ENCODE assay signal across 12 cellular contexts in the genomic region with DNA sequence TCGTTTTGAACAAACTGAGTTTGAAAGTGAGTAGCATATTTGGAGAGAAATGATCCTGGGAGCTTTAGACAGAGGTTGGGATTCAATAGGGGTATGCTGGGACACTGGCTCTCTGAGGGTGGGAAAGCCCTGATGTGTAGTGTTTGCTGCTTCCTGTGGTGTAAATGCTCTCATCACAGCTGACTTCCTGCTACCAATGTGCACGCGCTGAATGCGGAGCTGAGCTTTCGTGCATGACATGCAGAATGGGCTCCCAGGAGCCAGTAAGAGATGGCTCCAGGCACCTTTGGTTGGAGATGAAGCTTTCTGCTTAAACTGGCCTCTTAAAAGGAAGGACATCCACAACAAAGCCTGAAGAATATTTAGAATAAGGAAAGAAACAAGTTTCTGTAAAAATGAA.
DNase-seq lines count a peak whose midpoint lies in the region; ATAC-seq and TF ChIP-seq lines count a peak whose summit lies in the region.
"Had no signal": no experiment of that assay in that cellular context is flagged by ENCODE, and none has a peak within 500 bp of the region (broad histone marks: within the 10 kb centered on the region; RNA-seq: fewer than 3 reads in every experiment).

No MANE protein-coding gene starts in this region.

- no peaks in the 10 kb centered on the region for H3K9me3 Mint-ChIP-seq in CD8-positive, alpha-beta T cell
- H3K9me3 Mint-ChIP-seq in T-cell = no peaks in the 10 kb centered on the region
- no peaks in the 10 kb centered on the region for H3K9me3 Mint-ChIP-seq in mesothelial cell of epicardium
- H3K9me3 Mint-ChIP-seq: H9 had no signal

- peak overlapping the region; percentile 11 for H3K27ac Mint-ChIP-seq in CD8-positive, alpha-beta T cell
- H3K27ac Mint-ChIP-seq in T-cell = peak overlapping the region in 1 of 2 donors; percentile 50
- H3K27ac Mint-ChIP-seq in mesothelial cell of epicardium = no peak overlapping the region

- no peaks in the 10 kb centered on the region for H3K36me3 ChIP-seq in CD8-positive, alpha-beta T cell (ENCODE audit: insufficient read depth, low read length)
- H3K36me3 ChIP-seq in left ventricle myocardium inferior = no peaks in the 10 kb centered on the region
- H3K36me3 ChIP-seq: SJCRH30 had no signal

- peak; percentile 55 for ATAC-seq in CD8-positive, alpha-beta T cell
- ATAC-seq in GM19023 (IDR thresholded peaks at IDR 0.05; ENCODE audit: unreplicated experiment) (peak; percentile 56), HG02938 (IDR thresholded peaks at IDR 0.05; ENCODE audit: unreplicated experiment) (peak; percentile 54), T-cell (replicated peaks in 1 of 4) (peak in 3 of 4 experiments; percentile 61 to 84 (median 71))

- DNase-seq in CD8-positive, alpha-beta T cell = no peak
- DNase-seq in T-cell = peak in 2 of 34 experiments; percentile 0 to 4
- DNase-seq in mesothelial cell of epicardium (ENCODE audit: low spot score in 2 of 2, unreplicated experiment in 2 of 2) = no peak
- no peak for DNase-seq in DMS153 treated with DMSO at 0.1 percent for 48 hours (lab: John Stamatoyannopoulos, UW; ENCODE audit: unreplicated experiment)
- no peak for DNase-seq in left ventricle myocardium inferior
- DNase-seq in DMS 273 treated with DMSO at 0.1 percent for 48 hours (lab: John Stamatoyannopoulos, UW) = no peak
- DNase-seq: erythroblast, H9, NCI-H1105 treated with DMSO at 0.1 percent for 48 hours, SJCRH30 had no signal

- H3K36me3 Mint-ChIP-seq in CD8-positive, alpha-beta T cell = no peaks in the 10 kb centered on the region
- no peaks in the 10 kb centered on the region for H3K36me3 Mint-ChIP-seq in T-cell
- H3K36me3 Mint-ChIP-seq in mesothelial cell of epicardium = peaks cover 3% of the 10 kb centered on the region

- intact Hi-C loops in CD8-positive, alpha-beta T cell (cut with DNase I, micrococcal nuclease) = no loop called here
- intact Hi-C loops in left ventricle myocardium inferior (cut with micrococcal nuclease) = no loop called here

- TF ChIP-seq CTCF in CD8-positive, alpha-beta T cell (IDR thresholded peaks at IDR 0.05) = no peak
- no peak for TF ChIP-seq CTCF in mesothelial cell of epicardium (IDR thresholded peaks at IDR 0.05; ENCODE audit: unreplicated experiment)
- TF ChIP-seq CTCF in left ventricle myocardium inferior (IDR thresholded peaks at IDR 0.05; ENCODE audit: borderline replicate concordance) = no peak

- CTCF ChIA-PET in CD8-positive, alpha-beta T cell (lab: Charles Lee) = no interaction called here
- CTCF ChIA-PET in T-cell (lab: Charles Lee) = interaction anchor here (0.6 to 1.0 kb wide), 2 partner anchors 38 to 198 kb away, joined by 3 to 10 read pairs; no protein-coding TSS in a partner anchor

- peaks cover 4% of the 10 kb centered on the region for H3K27me3 Mint-ChIP-seq in CD8-positive, alpha-beta T cell (ENCODE audit: low read depth)
- peaks cover 3 to 11% of the 10 kb centered on the region in 2 donors for H3K27me3 Mint-ChIP-seq in T-cell
- no peaks in the 10 kb centered on the region for H3K27me3 Mint-ChIP-seq in mesothelial cell of epicardium (ENCODE audit: low read depth)

- H3K27me3 ChIP-seq in CD8-positive, alpha-beta T cell (ENCODE audit: insufficient read depth, low read length) = no peaks in the 10 kb centered on the region
- H3K27me3 ChIP-seq in left ventricle myocardium inferior (ENCODE audit: low read depth) = no peaks in the 10 kb centered on the region
- H3K27me3 ChIP-seq: SJCRH30 had no signal

- H3K4me3 Mint-ChIP-seq in CD8-positive, alpha-beta T cell = peak overlapping the region; percentile 68
- H3K4me3 Mint-ChIP-seq in T-cell = peak overlapping the region; percentile 58 to 70 (median 65)
- H3K4me3 Mint-ChIP-seq in mesothelial cell of epicardium = no peak overlapping the region
- H3K4me3 Mint-ChIP-seq: H9 had no signal

- POLR2A ChIA-PET in CD8-positive, alpha-beta T cell (lab: Charles Lee) = no interaction called here
- POLR2A ChIA-PET in T-cell (lab: Charles Lee) = interaction anchor here in 1 of 2 donors (0.6 kb wide), 1 partner anchor 507 kb away, joined by 6 read pairs; no protein-coding TSS in a partner anchor

- no peaks in the 10 kb centered on the region for H3K9me3 ChIP-seq in CD8-positive, alpha-beta T cell (ENCODE audit: low read length)
- H3K9me3 ChIP-seq in left ventricle myocardium inferior (replicated peaks) = no peaks in the 10 kb centered on the region
- H3K9me3 ChIP-seq: SJCRH30 had no signal

- H3K4me1 ChIP-seq in CD8-positive, alpha-beta T cell (ENCODE audit: insufficient read depth, low read length) = peaks cover 3% of the 10 kb centered on the region
- peaks cover 59% of the 10 kb centered on the region for H3K4me1 ChIP-seq in left ventricle myocardium inferior
- H3K4me1 ChIP-seq: SJCRH30 had no signal

- H3K4me3 ChIP-seq in CD8-positive, alpha-beta T cell (ENCODE audit: low read depth, low read length) = no peak overlapping the region
- H3K4me3 ChIP-seq in left ventricle myocardium inferior = no peak overlapping the region
- H3K4me3 ChIP-seq: SJCRH30 had no signal

- H3K4me1 Mint-ChIP-seq in CD8-positive, alpha-beta T cell (ENCODE audit: low read depth) = peaks cover 13% of the 10 kb centered on the region
- H3K4me1 Mint-ChIP-seq in T-cell = peaks cover 9 to 17% (median 16%) of the 10 kb centered on the region in 3 donors
- H3K4me1 Mint-ChIP-seq in mesothelial cell of epicardium = peaks cover 3% of the 10 kb centered on the region
- H3K4me1 Mint-ChIP-seq: H9 had no signal

- H3K27ac ChIP-seq in CD8-positive, alpha-beta T cell (ENCODE audit: low read depth, low read length) = no peak overlapping the region
- no peak overlapping the region for H3K27ac ChIP-seq in left ventricle myocardium inferior (replicated peaks)
- H3K27ac ChIP-seq: SJCRH30 had no signal
